ENCODE assay signal across 22 cellular contexts in genomic region chr9:36609306-36609705, GRCh38. TPM values are rescaled to one million over a fixed set of nuclear protein-coding genes. Genes with fewer than 3 reads are reported as not detected.
"Had no signal": no experiment of that assay in that cellular context is flagged by ENCODE, and none has a peak within 500 bp of the region (broad histone marks: within the 10 kb centered on the region; RNA-seq: fewer than 3 reads in every experiment).

No MANE protein-coding gene starts in this region.

- H3K4me3 Mint-ChIP-seq: effector memory CD8-positive, alpha-beta T cell; naive thymus-derived CD4-positive, alpha-beta T cell; nephron; stimulated activated naive B cell treated with anti-CD40 and anti-IgM and Interleukin-4, amounts not matched to agents 10 μg/mL and 1 μg/mL and 100 μg/mL, for 72 hours; stimulated activated naive CD8-positive, alpha-beta T cell treated with anti-CD3 and anti-CD28 coated beads, Interleukin-15, Interleukin-2, amounts not matched to agents 100 ng/mL and 50 ng/mL, for 24 hours had no signal

- H3K4me3 ChIP-seq: gastroesophageal sphincter, heart left ventricle, hepatocyte, left lung, psoas muscle, sigmoid colon, transverse colon, upper lobe of right lung, uterus had no signal

- H3K4me1 Mint-ChIP-seq: nephron; stimulated activated naive B cell treated with anti-CD40 and anti-IgM and Interleukin-4, amounts not matched to agents 10 μg/mL and 1 μg/mL and 100 μg/mL, for 72 hours had no signal

- H3K27ac Mint-ChIP-seq: naive thymus-derived CD4-positive, alpha-beta T cell; nephron; stimulated activated naive B cell treated with anti-CD40 and anti-IgM and Interleukin-4, amounts not matched to agents 10 μg/mL and 1 μg/mL and 100 μg/mL, for 72 hours; stimulated activated naive CD8-positive, alpha-beta T cell treated with anti-CD3 and anti-CD28 coated beads, Interleukin-15, Interleukin-2, amounts not matched to agents 100 ng/mL and 50 ng/mL, for 24 hours had no signal

- H3K9me3 ChIP-seq: gastroesophageal sphincter, heart left ventricle, left lung, psoas muscle, sigmoid colon, transverse colon, upper lobe of right lung, uterus had no signal

- ATAC-seq: effector memory CD8-positive, alpha-beta T cell; foreskin keratinocyte; gastroesophageal sphincter; heart left ventricle; left cardiac atrium; left lung; naive thymus-derived CD4-positive, alpha-beta T cell; psoas muscle; right cardiac atrium; stimulated activated naive B cell treated with anti-CD40 and anti-IgM and Interleukin-4, amounts not matched to agents 10 μg/mL and 1 μg/mL and 100 μg/mL, for 72 hours; upper lobe of right lung had no signal

- DNase-seq: cortex of kidney; effector memory CD8-positive, alpha-beta T cell; foreskin keratinocyte; heart left ventricle; left cardiac atrium; left lung; mesendoderm; midbrain; naive thymus-derived CD4-positive, alpha-beta T cell; nucleus accumbens; psoas muscle; right cardiac atrium; sigmoid colon; stimulated activated CD4-positive, alpha-beta T cell treated with anti-CD3 and anti-CD28 coated beads, Interleukin-2, amount 100 ng/mL, for 48 hours; stimulated activated naive B cell treated with anti-CD40 and anti-IgM and Interleukin-4, amounts not matched to agents 10 μg/mL and 1 μg/mL and 100 μg/mL, for 72 hours; transverse colon; upper lobe of right lung; uterus had no signal

- H3K36me3 ChIP-seq: gastroesophageal sphincter, left lung, sigmoid colon, transverse colon, upper lobe of right lung, uterus had no signal

- H3K27ac ChIP-seq: foreskin keratinocyte, gastroesophageal sphincter, heart left ventricle, hepatocyte, left lung, psoas muscle, sigmoid colon, transverse colon, upper lobe of right lung, uterus had no signal

- H3K27me3 Mint-ChIP-seq: effector memory CD8-positive, alpha-beta T cell; naive thymus-derived CD4-positive, alpha-beta T cell; stimulated activated naive B cell treated with anti-CD40 and anti-IgM and Interleukin-4, amounts not matched to agents 10 μg/mL and 1 μg/mL and 100 μg/mL, for 72 hours; stimulated activated naive CD8-positive, alpha-beta T cell treated with anti-CD3 and anti-CD28 coated beads, Interleukin-15, Interleukin-2, amounts not matched to agents 100 ng/mL and 50 ng/mL, for 24 hours had no signal

- H3K4me1 ChIP-seq: foreskin keratinocyte, gastroesophageal sphincter, heart left ventricle, left lung, psoas muscle, sigmoid colon, transverse colon, upper lobe of right lung, uterus had no signal

- H3K27me3 ChIP-seq: foreskin keratinocyte, gastroesophageal sphincter, heart left ventricle, hepatocyte, left lung, sigmoid colon, transverse colon, upper lobe of right lung, uterus had no signal

RNA-seq across cellular contexts. Expression of gene MELK, which starts 36.6 kb away (rescaled TPM):
- polyA plus RNA-seq: naive thymus-derived CD4-positive, alpha-beta T cell had no signal
